ENCODE assay signal across 23 cellular contexts in the genomic region with DNA sequence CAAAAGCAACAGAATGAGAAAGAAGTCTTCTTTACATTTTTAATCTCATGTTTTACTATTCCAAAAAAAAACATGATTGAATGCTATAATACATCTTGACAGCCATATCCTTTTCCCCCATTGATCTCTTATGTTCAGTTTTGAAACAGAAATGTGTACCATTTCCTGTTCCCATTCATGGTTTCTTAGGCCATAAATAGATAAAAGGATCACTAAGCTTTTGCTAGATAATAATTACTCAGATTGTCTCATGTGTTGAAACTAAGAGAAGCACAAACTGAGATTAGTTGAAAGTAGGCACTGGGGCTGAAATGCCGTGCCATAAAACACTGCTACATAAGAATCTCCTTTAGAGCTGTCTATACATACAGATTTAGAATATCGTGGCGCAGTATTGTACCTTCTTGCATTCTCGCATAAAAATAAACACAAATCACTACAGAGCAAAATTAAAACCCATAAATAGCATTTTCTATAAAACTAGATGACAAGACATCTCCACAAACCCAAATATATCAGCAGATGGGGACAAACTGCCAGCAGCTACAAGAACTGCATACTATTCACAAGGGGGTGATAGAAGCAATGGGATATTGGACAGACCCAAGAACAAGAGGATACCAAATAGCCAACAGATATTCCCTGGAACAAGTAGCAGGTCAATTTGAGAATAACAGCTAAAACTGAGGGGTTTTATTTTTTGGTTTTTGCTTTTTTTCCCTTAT.
DNase-seq lines count a peak whose midpoint lies in the region; ATAC-seq and TF ChIP-seq lines count a peak whose summit lies in the region.
"Had no signal": no experiment of that assay in that cellular context is flagged by ENCODE, and none has a peak within 500 bp of the region (broad histone marks: within the 10 kb centered on the region; RNA-seq: fewer than 3 reads in every experiment).

No MANE protein-coding gene starts in this region.

- peak; percentile 75 for ATAC-seq in GM18519 (IDR thresholded peaks at IDR 0.05; ENCODE audit: low FRiP score, unreplicated experiment)
- ATAC-seq in GM21447 (IDR thresholded peaks at IDR 0.05; ENCODE audit: unreplicated experiment), result peak; percentile 53
- ATAC-seq in HG03469 (IDR thresholded peaks at IDR 0.05; ENCODE audit: unreplicated experiment), result peak; percentile 81
- no peak for ATAC-seq in GM21576 (IDR thresholded peaks at IDR 0.05; ENCODE audit: unreplicated experiment)
- ATAC-seq: naive thymus-derived CD4-positive, alpha-beta T cell; psoas muscle had no signal

- no peak overlapping the region for H3K27ac ChIP-seq in hepatocyte
- H3K27ac ChIP-seq: psoas muscle, testis had no signal

- H3K4me1 ChIP-seq in hepatocyte (ENCODE audit: insufficient read depth), result no peaks in the 10 kb centered on the region
- H3K4me1 ChIP-seq: psoas muscle, testis had no signal

- H3K27me3 ChIP-seq in hepatocyte, result no peaks in the 10 kb centered on the region
- H3K27me3 ChIP-seq: testis had no signal

- TF ChIP-seq CTCF in hepatocyte (IDR thresholded peaks at IDR 0.05; ENCODE audit: poor library complexity), result no peak

- DNase-seq in hepatocyte (ENCODE audit: low spot score) (peak; percentile 4), hypothalamus (lab: John Stamatoyannopoulos, UW) (no peak)
- no peak for DNase-seq in stimulated activated CD4-positive, alpha-beta T cell treated with anti-CD3 and anti-CD28 coated beads, Interleukin-4, amount 100 ng/mL, for 24 hours
- DNase-seq: activated B cell treated with CpG ODN at 0.5 μM for 24 hours; activated CD4-positive, alpha-beta T cell treated with anti-CD3 and anti-CD28 coated beads, Interleukin-2, amount 50 U/mL, for 1 hour; activated T-cell treated with anti-CD3 and anti-CD28 coated beads, Interleukin-2, amount 50 U/mL, for 48 hours; CD4-positive, CD25-positive, alpha-beta regulatory T cell; Kasumi-1; midbrain; naive thymus-derived CD4-positive, alpha-beta T cell; NCI-H1048; NCI-H1694; NK-92 treated with Interleukin-12 subunit alpha and Interleukin-12 subunit beta, amount 100 ng/mL, for 24 hours; nucleus accumbens; psoas muscle; SHP77; stimulated activated naive CD4-positive, alpha-beta T cell treated with Interleukin-2 at 50 U/mL for 16 hours; T1000; testis had no signal

- H3K79me2 ChIP-seq in hepatocyte, result no peaks in the 10 kb centered on the region

- no peaks in the 10 kb centered on the region for H4K20me1 ChIP-seq in hepatocyte (ENCODE audit: insufficient read depth, poor library complexity, severe bottlenecking)

- no peak overlapping the region for H3K4me3 ChIP-seq in hepatocyte
- H3K4me3 ChIP-seq: psoas muscle, testis had no signal

- H3K9me2 ChIP-seq in hepatocyte (replicated peaks; ENCODE audit: insufficient read depth), result no peaks in the 10 kb centered on the region

- H3K9me3 ChIP-seq in hepatocyte (ENCODE audit: low read depth), result no peaks in the 10 kb centered on the region
- H3K9me3 ChIP-seq: psoas muscle, testis had no signal

- H2AFZ ChIP-seq in hepatocyte, result no peak overlapping the region

- no peak overlapping the region for H3K4me2 ChIP-seq in hepatocyte

- WGBS in hepatocyte (ENCODE audit: low lambda C conversion rate, missing lambda C conversion rate), result 69% methylated on average over 4 of the region's 4 CpGs

- H3K36me3 ChIP-seq in hepatocyte (replicated peaks; ENCODE audit: insufficient read depth, low read depth), result no peaks in the 10 kb centered on the region
